Comparison of ENCODE assay signal across 23 cellular contexts in the genomic region with DNA sequence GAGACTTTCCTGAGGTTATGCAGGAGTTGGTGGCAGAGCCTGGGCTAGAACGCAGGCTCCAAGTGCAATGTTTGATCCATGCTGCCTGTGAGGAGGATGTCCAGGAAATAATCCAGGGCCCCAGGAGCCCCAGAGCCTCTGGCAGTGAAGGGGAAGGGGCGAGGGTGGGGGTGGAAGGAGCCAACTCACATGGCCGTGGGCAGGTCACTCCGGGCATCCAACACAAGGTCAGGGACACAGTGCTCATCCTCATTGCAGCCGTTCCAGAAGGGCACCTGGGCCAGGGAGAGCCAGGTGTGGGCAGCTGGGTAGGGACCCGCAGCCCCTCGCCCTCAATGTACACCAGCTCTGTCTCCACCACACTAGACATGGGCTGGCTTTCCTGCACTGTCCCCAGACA. TPM values are rescaled to one million over a fixed set of nuclear protein-coding genes. Genes with fewer than 3 reads are reported as not detected.
A peak's percentile ranks its signal among the peaks of the same experiment; 100 is the strongest.
DNase-seq lines count a peak whose midpoint lies in the region; ATAC-seq, FAIRE-seq and TF ChIP-seq lines count a peak whose summit lies in the region.
"Had no signal": no experiment of that assay in that cellular context is flagged by ENCODE, and none has a peak within 500 bp of the region (broad histone marks: within the 10 kb centered on the region; RNA-seq: fewer than 3 reads in every experiment).

No MANE protein-coding gene starts in this region.

- peaks cover 31% of the 10 kb centered on the region for H3K27me3 Mint-ChIP-seq in T-helper 17 cell

- H3K4me1 Mint-ChIP-seq in T-helper 17 cell, result peaks cover 19% of the 10 kb centered on the region
- H3K4me1 Mint-ChIP-seq: B cell; CD4-positive, CD25-positive, alpha-beta regulatory T cell had no signal

- H3K9ac ChIP-seq in kidney (ENCODE audit: low read length in 2 of 2), result no peak overlapping the region
- H3K9ac ChIP-seq: BLaER1 had no signal

- H3K4me1 ChIP-seq in kidney (ENCODE audit: control insufficient read depth in 1 of 2, insufficient read depth in 1 of 2, low read depth in 1 of 2, low read length in 2 of 2) (no peaks in the 10 kb centered on the region), aorta (ENCODE audit: control insufficient read depth in 1 of 2, insufficient read depth in 2 of 2, low read length in 2 of 2) (peaks cover 0 to 3% of the 10 kb centered on the region in 2 donors)
- H3K4me1 ChIP-seq: Caco-2, HAP-1 had no signal

- peaks cover 9% of the 10 kb centered on the region for H3K36me3 Mint-ChIP-seq in T-helper 17 cell (ENCODE audit: low read depth)
- H3K36me3 Mint-ChIP-seq: CD4-positive, CD25-positive, alpha-beta regulatory T cell; CD8-positive, alpha-beta T cell had no signal

- H3K4me3 ChIP-seq in kidney (ENCODE audit: low read length in 2 of 2) (no peak overlapping the region), aorta (ENCODE audit: low read length in 2 of 2) (no peak overlapping the region)
- H3K4me3 ChIP-seq: BLaER1, HAP-1 had no signal

- H3K4me3 Mint-ChIP-seq in T-helper 17 cell, result no peak overlapping the region
- H3K4me3 Mint-ChIP-seq: B cell; CD4-positive, CD25-positive, alpha-beta regulatory T cell; CD8-positive, alpha-beta T cell; HFFc6 had no signal

- ATAC-seq in T-helper 17 cell, result no peak
- no peak for ATAC-seq in aorta (ENCODE audit: low FRiP score)
- ATAC-seq in HG02973 (IDR thresholded peaks at IDR 0.05; ENCODE audit: unreplicated experiment), result no peak
- ATAC-seq in HG03460 (IDR thresholded peaks at IDR 0.05; ENCODE audit: unreplicated experiment), result no peak
- ATAC-seq: CD8-positive, alpha-beta T cell had no signal

- H3K36me3 ChIP-seq in kidney (ENCODE audit: control insufficient read depth in 1 of 2, insufficient read depth in 2 of 2, low read length in 2 of 2), result no peaks in the 10 kb centered on the region
- H3K36me3 ChIP-seq in aorta (ENCODE audit: control insufficient read depth in 1 of 2, insufficient read depth in 2 of 2, low read length in 1 of 2), result peaks cover 8 to 19% of the 10 kb centered on the region in 2 donors
- H3K36me3 ChIP-seq: BLaER1, HAP-1 had no signal

- DNase-seq in T-helper 17 cell, result no peak
- DNase-seq in kidney, result peak; percentile 43
- DNase-seq in posterior vena cava (ENCODE audit: low spot score), result peak; percentile 58
- peak; percentile 29 to 60 for DNase-seq in aorta
- no peak for DNase-seq in stimulated activated naive CD4-positive, alpha-beta T cell treated with Interleukin-2 at 50 U/mL for 16 hours (lab: John Stamatoyannopoulos, UW)
- DNase-seq: Caco-2; CD4-positive, CD25-positive, alpha-beta regulatory T cell; CD8-positive, alpha-beta T cell; DMS153; DND-41; GOT3; HFFc6 had no signal

- no peaks in the 10 kb centered on the region for H3K27me3 ChIP-seq in aorta (ENCODE audit: control insufficient read depth in 1 of 2, insufficient read depth in 2 of 2, low read length in 1 of 2)
- H3K27me3 ChIP-seq: BLaER1 had no signal

- H3K9me3 ChIP-seq in T-helper 17 cell (ENCODE audit: control insufficient read depth, low read length, poor library complexity, severe bottlenecking), result no peaks in the 10 kb centered on the region
- H3K9me3 ChIP-seq in kidney (ENCODE audit: control insufficient read depth in 1 of 2, low read length in 2 of 2), result no peaks in the 10 kb centered on the region
- H3K9me3 ChIP-seq in aorta (ENCODE audit: control insufficient read depth, low read length), result no peaks in the 10 kb centered on the region
- H3K9me3 ChIP-seq: BLaER1, Caco-2, HAP-1 had no signal

- H3K27ac Mint-ChIP-seq in T-helper 17 cell, result peak overlapping the region; percentile 71
- H3K27ac Mint-ChIP-seq: B cell; CD4-positive, CD25-positive, alpha-beta regulatory T cell; CD8-positive, alpha-beta T cell; HFFc6 had no signal

- no peak for TF ChIP-seq CTCF in kidney (IDR thresholded peaks at IDR 0.05; ENCODE audit: borderline replicate concordance, extremely low read depth, insufficient read depth)

- WGBS in aorta, 2 donors, result 87 to 93% methylated on average over 7 of the region's 7 CpGs

- H3K27ac ChIP-seq in kidney (ENCODE audit: low read depth in 2 of 2, low read length in 2 of 2) (no peak overlapping the region), aorta (ENCODE audit: low read depth in 1 of 2, low read length in 2 of 2) (no peak overlapping the region)
- H3K27ac ChIP-seq: 22Rv1, BLaER1, C4-2B had no signal

- no peak for FAIRE-seq in kidney (lab: Jason Lieb, UNC)
- FAIRE-seq: A204.1, G401.6, GM12892, H54 had no signal

- intact Hi-C loops in kidney (cut with DNase I) (no loop called here), posterior vena cava (cut with DNase I) (no loop called here), aorta (cut with DNase I) (no loop called here)

RNA-seq across cellular contexts. Expression of gene FEM1B, which starts 43.7 kb away (rescaled TPM):
- 10 to 100 TPM; 62.4 to 73.0 TPM for total RNA-seq in T-helper 17 cell
- total RNA-seq in kidney, result 47.6 TPM
- 9.8 TPM for polyA plus RNA-seq in kidney (ENCODE audit: insufficient read depth, low read depth, low replicate concordance)
- 100 to 1,000 TPM in 1 of 2 donors, 10 to 100 TPM in 1; 98.5 to 138 TPM for total RNA-seq in posterior vena cava
- 10 to 100 TPM; 76.0 to 96.3 TPM for total RNA-seq in aorta
- 10 to 100 TPM; 11.3 to 14.2 TPM for polyA plus RNA-seq in aorta

Comparison
In these comparisons a context has a peak if more than half of its experiments do, and no peak if none do; other contexts are left out.
1. DNase-seq: peak in kidney (single experiment), posterior vena cava (single experiment) and aorta (2 of 2); none in T-helper 17 cell (0 of 3) and stimulated activated naive CD4-positive, alpha-beta T cell treated with Interleukin-2 at 50 U/mL for 16 hours (single experiment).